Comparison of ENCODE assay signal across 9 cellular contexts in genomic region chr17:73343168-73343634, GRCh38. TPM values are rescaled to one million over a fixed set of nuclear protein-coding genes. Genes with fewer than 3 reads are reported as not detected.
A peak's percentile ranks its signal among the peaks of the same experiment; 100 is the strongest.
DNase-seq lines count a peak whose midpoint lies in the region; ATAC-seq lines count a peak whose summit lies in the region.
"Had no signal": no experiment of that assay in that cellular context is flagged by ENCODE, and none has a peak within 500 bp of the region (broad histone marks: within the 10 kb centered on the region; RNA-seq: fewer than 3 reads in every experiment).

No MANE protein-coding gene starts in this region.

- CTCF ChIA-PET in T-cell (lab: Charles Lee), result interaction anchor here in 1 of 2 donors (0.5 kb wide), 1 partner anchor 813 kb away, joined by 4 read pairs; no protein-coding TSS in a partner anchor

- H3K36me3 Mint-ChIP-seq in T-cell, result no peaks in the 10 kb centered on the region

- POLR2A ChIA-PET in T-cell (lab: Charles Lee), result no interaction called here

- DNase-seq in Ammon's horn (ENCODE audit: low spot score), result peak; percentile 88
- DNase-seq in NCI-H69 (lab: John Stamatoyannopoulos, UW), result peak; percentile 98
- DNase-seq in fibroblast of peridontal ligament (ENCODE audit: extremely low read depth), result peak; percentile 86
- peak; percentile 71 for DNase-seq in occipital lobe (lab: John Stamatoyannopoulos, UW)
- no peak for DNase-seq in T-cell
- DNase-seq in stimulated activated CD4-positive, alpha-beta T cell treated with anti-CD3 and anti-CD28 coated beads, Interleukin-15, amount 100 ng/mL, for 24 hours, result no peak

- H3K4me3 Mint-ChIP-seq in T-cell, result no peak overlapping the region
- H3K4me3 Mint-ChIP-seq: T-helper 1 cell treated with Interleukin-12 subunit alpha and Interleukin-12 subunit beta and Interleukin-4 antibody, amounts not matched to agents 30 μg/mL and 1 μg/mL, for 36 hours had no signal

- H3K9me3 Mint-ChIP-seq in T-cell, result no peaks in the 10 kb centered on the region
- H3K9me3 Mint-ChIP-seq: T-helper 1 cell treated with Interleukin-12 subunit alpha and Interleukin-12 subunit beta and Interleukin-4 antibody, amounts not matched to agents 30 μg/mL and 1 μg/mL, for 36 hours had no signal

- H3K4me1 Mint-ChIP-seq in T-cell, result no peaks in the 10 kb centered on the region

- ATAC-seq in T-cell (replicated peaks in 1 of 4) (no peak), GM19467 (IDR thresholded peaks at IDR 0.05; ENCODE audit: unreplicated experiment) (no peak), GM19351 (IDR thresholded peaks at IDR 0.05; ENCODE audit: unreplicated experiment) (no peak)

- H3K27me3 Mint-ChIP-seq in T-cell, result no peaks in the 10 kb centered on the region

- H3K27ac Mint-ChIP-seq in T-cell, result no peak overlapping the region
- H3K27ac Mint-ChIP-seq: T-helper 1 cell treated with Interleukin-12 subunit alpha and Interleukin-12 subunit beta and Interleukin-4 antibody, amounts not matched to agents 30 μg/mL and 1 μg/mL, for 36 hours had no signal

RNA-seq across cellular contexts. Expression of gene CDC42EP4, which starts 31.4 kb away (rescaled TPM):
- total RNA-seq in occipital lobe (84.2 TPM), T-cell (1 to 10 TPM; 1.1 to 3.7 (median 1.3) TPM)

Comparison
In these comparisons a context has a peak if more than half of its experiments do, and no peak if none do; other contexts are left out.
1. DNase-seq: peak in Ammon's horn (single experiment), NCI-H69 (single experiment), fibroblast of peridontal ligament (single experiment) and occipital lobe (single experiment); none in T-cell (0 of 34) and stimulated activated CD4-positive, alpha-beta T cell treated with anti-CD3 and anti-CD28 coated beads, Interleukin-15, amount 100 ng/mL, for 24 hours (single experiment).
2. RNA of gene CDC42EP4, which starts 31.4 kb away (total RNA-seq): 84.2 TPM in occipital lobe (single experiment); 1.1 to 3.7 TPM in T-cell; every median in the first group is over 10 times any median in the second.